Comparison of ENCODE assay signal across 1 cellular context in the genomic region with DNA sequence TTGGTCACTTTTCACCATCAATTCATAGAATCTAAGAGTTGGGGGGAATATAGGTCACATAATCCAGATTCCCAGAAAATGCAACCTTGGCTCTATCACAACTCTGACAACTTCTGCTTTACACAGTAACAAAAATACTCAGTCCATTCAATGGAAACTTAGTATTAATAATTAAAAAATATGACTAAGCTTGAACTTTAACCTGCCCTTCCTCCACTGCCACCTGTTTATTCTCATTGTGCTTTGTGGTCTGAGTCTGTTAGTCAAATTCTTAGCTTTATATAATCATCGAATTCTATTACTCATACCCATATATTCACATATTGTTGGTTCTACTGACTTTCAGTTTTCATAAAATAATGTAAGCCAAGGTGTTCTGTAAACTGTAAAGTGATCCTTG.
TF ChIP-seq lines count a peak whose summit lies in the region.

No MANE protein-coding gene starts in this region.

TF ChIP-seq in GM12878, 131 proteins besides CTCF, POLR2A, EP300 and RAD21:
- peak; percentile 78 for TF ChIP-seq NR2C1 (IDR thresholded peaks at IDR 0.05)
- no peak for TF ChIP-seq SIN3A (IDR thresholded peaks at IDR 0.05; ENCODE audit: low read depth, low read length)
- TF ChIP-seq STAT1 (conservative IDR thresholded peaks at IDR 0.05), result no peak
- no peak for TF ChIP-seq RB1 (IDR thresholded peaks at IDR 0.05; ENCODE audit: borderline replicate concordance)
- TF ChIP-seq NR2F1 (conservative IDR thresholded peaks at IDR 0.05), result peak; percentile 88
- TF ChIP-seq, protein P1, sequence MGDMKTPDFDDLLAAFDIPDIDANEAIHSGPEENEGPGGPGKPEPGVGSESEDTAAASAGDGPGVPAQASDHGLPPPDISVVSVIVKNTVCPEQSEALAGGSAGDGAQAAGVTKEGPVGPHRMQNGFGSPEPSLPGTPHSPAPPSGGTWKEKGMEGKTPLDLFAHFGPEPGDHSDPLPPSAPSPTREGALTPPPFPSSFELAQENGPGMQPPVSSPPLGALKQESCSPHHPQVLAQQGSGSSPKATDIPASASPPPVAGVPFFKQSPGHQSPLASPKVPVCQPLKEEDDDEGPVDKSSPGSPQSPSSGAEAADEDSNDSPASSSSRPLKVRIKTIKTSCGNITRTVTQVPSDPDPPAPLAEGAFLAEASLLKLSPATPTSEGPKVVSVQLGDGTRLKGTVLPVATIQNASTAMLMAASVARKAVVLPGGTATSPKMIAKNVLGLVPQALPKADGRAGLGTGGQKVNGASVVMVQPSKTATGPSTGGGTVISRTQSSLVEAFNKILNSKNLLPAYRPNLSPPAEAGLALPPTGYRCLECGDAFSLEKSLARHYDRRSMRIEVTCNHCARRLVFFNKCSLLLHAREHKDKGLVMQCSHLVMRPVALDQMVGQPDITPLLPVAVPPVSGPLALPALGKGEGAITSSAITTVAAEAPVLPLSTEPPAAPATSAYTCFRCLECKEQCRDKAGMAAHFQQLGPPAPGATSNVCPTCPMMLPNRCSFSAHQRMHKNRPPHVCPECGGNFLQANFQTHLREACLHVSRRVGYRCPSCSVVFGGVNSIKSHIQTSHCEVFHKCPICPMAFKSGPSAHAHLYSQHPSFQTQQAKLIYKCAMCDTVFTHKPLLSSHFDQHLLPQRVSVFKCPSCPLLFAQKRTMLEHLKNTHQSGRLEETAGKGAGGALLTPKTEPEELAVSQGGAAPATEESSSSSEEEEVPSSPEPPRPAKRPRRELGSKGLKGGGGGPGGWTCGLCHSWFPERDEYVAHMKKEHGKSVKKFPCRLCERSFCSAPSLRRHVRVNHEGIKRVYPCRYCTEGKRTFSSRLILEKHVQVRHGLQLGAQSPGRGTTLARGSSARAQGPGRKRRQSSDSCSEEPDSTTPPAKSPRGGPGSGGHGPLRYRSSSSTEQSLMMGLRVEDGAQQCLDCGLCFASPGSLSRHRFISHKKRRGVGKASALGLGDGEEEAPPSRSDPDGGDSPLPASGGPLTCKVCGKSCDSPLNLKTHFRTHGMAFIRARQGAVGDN (IDR thresholded peaks at IDR 0.05), result no peak
- peak; percentile 30; the same call in 1 of the 2 replicates for TF ChIP-seq MTA2 (IDR thresholded peaks at IDR 0.05; ENCODE audit: low read depth)
- no peak for TF ChIP-seq TCF3 (IDR thresholded peaks at IDR 0.05; ENCODE audit: borderline replicate concordance, insufficient read depth, low read depth, low read length)
- TF ChIP-seq IRF4 (IDR thresholded peaks at IDR 0.05; ENCODE audit: low read depth, low read length), result no peak
- TF ChIP-seq NFYA (IDR thresholded peaks at IDR 0.05; ENCODE audit: borderline replicate concordance, low read depth, low read length), result no peak
- 0 out of 2 replicates have a peak, but pooled peaks have one; percentile 14 for TF ChIP-seq IKZF1 (conservative IDR thresholded peaks at IDR 0.05)
- TF ChIP-seq, protein P2, sequence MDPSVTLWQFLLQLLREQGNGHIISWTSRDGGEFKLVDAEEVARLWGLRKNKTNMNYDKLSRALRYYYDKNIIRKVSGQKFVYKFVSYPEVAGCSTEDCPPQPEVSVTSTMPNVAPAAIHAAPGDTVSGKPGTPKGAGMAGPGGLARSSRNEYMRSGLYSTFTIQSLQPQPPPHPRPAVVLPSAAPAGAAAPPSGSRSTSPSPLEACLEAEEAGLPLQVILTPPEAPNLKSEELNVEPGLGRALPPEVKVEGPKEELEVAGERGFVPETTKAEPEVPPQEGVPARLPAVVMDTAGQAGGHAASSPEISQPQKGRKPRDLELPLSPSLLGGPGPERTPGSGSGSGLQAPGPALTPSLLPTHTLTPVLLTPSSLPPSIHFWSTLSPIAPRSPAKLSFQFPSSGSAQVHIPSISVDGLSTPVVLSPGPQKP (IDR thresholded peaks at IDR 0.05; ENCODE audit: low read depth, low read length), result no peak
- TF ChIP-seq GABPA (IDR thresholded peaks at IDR 0.05; ENCODE audit: low read depth), result no peak
- no peak for TF ChIP-seq ZNF274 (IDR thresholded peaks at IDR 0.05; ENCODE audit: insufficient read depth, insufficient read length)
- TF ChIP-seq, protein P3, sequence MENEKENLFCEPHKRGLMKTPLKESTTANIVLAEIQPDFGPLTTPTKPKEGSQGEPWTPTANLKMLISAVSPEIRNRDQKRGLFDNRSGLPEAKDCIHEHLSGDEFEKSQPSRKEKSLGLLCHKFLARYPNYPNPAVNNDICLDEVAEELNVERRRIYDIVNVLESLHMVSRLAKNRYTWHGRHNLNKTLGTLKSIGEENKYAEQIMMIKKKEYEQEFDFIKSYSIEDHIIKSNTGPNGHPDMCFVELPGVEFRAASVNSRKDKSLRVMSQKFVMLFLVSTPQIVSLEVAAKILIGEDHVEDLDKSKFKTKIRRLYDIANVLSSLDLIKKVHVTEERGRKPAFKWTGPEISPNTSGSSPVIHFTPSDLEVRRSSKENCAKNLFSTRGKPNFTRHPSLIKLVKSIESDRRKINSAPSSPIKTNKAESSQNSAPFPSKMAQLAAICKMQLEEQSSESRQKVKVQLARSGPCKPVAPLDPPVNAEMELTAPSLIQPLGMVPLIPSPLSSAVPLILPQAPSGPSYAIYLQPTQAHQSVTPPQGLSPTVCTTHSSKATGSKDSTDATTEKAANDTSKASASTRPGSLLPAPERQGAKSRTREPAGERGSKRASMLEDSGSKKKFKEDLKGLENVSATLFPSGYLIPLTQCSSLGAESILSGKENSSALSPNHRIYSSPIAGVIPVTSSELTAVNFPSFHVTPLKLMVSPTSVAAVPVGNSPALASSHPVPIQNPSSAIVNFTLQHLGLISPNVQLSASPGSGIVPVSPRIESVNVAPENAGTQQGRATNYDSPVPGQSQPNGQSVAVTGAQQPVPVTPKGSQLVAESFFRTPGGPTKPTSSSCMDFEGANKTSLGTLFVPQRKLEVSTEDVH (IDR thresholded peaks at IDR 0.05; ENCODE audit: low read depth, partially characterized antibody), result no peak
